28 cellular contexts compared by ENCODE assay signal in genomic region chr6:456887-457286, GRCh38.
"Had no signal": no experiment of that assay in that cellular context is flagged by ENCODE, and none has a peak within 500 bp of the region (broad histone marks: within the 10 kb centered on the region; RNA-seq: fewer than 3 reads in every experiment).

No MANE protein-coding gene starts in this region.

- H3K27ac ChIP-seq: left lung, lower lobe of right lung, pancreas, prostate gland, skin epidermis, suprapubic skin, thoracic aorta, tibial artery, upper lobe of right lung had no signal

- H3K27me3 Mint-ChIP-seq: naive thymus-derived CD8-positive, alpha-beta T cell; stimulated activated naive CD8-positive, alpha-beta T cell treated with anti-CD3 and anti-CD28 coated beads, Interleukin-15, Interleukin-2, amounts not matched to agents 100 ng/mL and 50 ng/mL, for 24 hours had no signal

- H3K4me3 ChIP-seq: left lung, lower lobe of right lung, pancreas, prostate gland, skin epidermis, suprapubic skin, thoracic aorta, tibial artery, upper lobe of right lung had no signal

- H3K4me3 Mint-ChIP-seq: immature natural killer cell; naive thymus-derived CD8-positive, alpha-beta T cell; nephron; stimulated activated naive CD8-positive, alpha-beta T cell treated with anti-CD3 and anti-CD28 coated beads, Interleukin-15, Interleukin-2, amounts not matched to agents 100 ng/mL and 50 ng/mL, for 24 hours had no signal

- H3K9me3 ChIP-seq: left lung, lower lobe of right lung, pancreas, prostate gland, suprapubic skin, thoracic aorta, tibial artery, upper lobe of right lung had no signal

- ATAC-seq: left colon; left lung; lower lobe of right lung; naive thymus-derived CD8-positive, alpha-beta T cell; pancreas; right cardiac atrium; sciatic nerve; upper lobe of right lung had no signal

- DNase-seq: hypothalamus; immature natural killer cell; kidney; left colon; left lung; lower lobe of right lung; mammary epithelial cell; mesenchymal stem cell; naive thymus-derived CD8-positive, alpha-beta T cell; pancreas; posterior cingulate gyrus; retina; right cardiac atrium; stimulated activated CD4-positive, alpha-beta T cell treated with anti-CD3 and anti-CD28 coated beads, Interleukin-12 subunit alpha, Interleukin-12 subunit beta, amount 100 ng/mL, for 4 hours; stimulated activated CD4-positive, alpha-beta T cell treated with anti-CD3 and anti-CD28 coated beads, Interleukin-15, amount 100 ng/mL, for 24 hours; stimulated activated CD4-positive, alpha-beta T cell treated with anti-CD3 and anti-CD28 coated beads, Interleukin-2, amount 100 ng/mL, for 24 hours; stimulated activated CD4-positive, alpha-beta T cell treated with anti-CD3 and anti-CD28 coated beads, Interleukin-4, amount 100 ng/mL, for 1 hour; stimulated activated naive CD4-positive, alpha-beta T cell; tibial artery; trophoblast cell; upper lobe of right lung had no signal

- H3K27me3 ChIP-seq: left lung, pancreas, upper lobe of right lung had no signal

- H3K36me3 ChIP-seq: left lung, lower lobe of right lung, pancreas, prostate gland, suprapubic skin, thoracic aorta, tibial artery, upper lobe of right lung had no signal

- H3K27ac Mint-ChIP-seq: immature natural killer cell; nephron; stimulated activated naive CD8-positive, alpha-beta T cell treated with anti-CD3 and anti-CD28 coated beads, Interleukin-15, Interleukin-2, amounts not matched to agents 100 ng/mL and 50 ng/mL, for 24 hours had no signal

- H3K4me1 ChIP-seq: left lung, lower lobe of right lung, pancreas, prostate gland, suprapubic skin, tibial artery, upper lobe of right lung had no signal
